Comparison of ENCODE assay signal across 19 cellular contexts in genomic region chr7:103905997-103906396, GRCh38.
"Had no signal": no experiment of that assay in that cellular context is flagged by ENCODE, and none has a peak within 500 bp of the region (broad histone marks: within the 10 kb centered on the region; RNA-seq: fewer than 3 reads in every experiment).

No MANE protein-coding gene starts in this region.

- DNase-seq: effector CD4-positive, alpha-beta T cell; endodermal cell; erythroblast; foreskin melanocyte; head of caudate nucleus; left colon; natural killer cell; nucleus accumbens; pancreas; right cardiac atrium; stimulated activated CD4-positive, alpha-beta T cell treated with anti-CD3 and anti-CD28 coated beads, Interleukin-2, amount 100 ng/mL, for 48 hours; stimulated activated naive CD4-positive, alpha-beta T cell treated with Interleukin-2 at 50 U/mL for 16 hours; uterus had no signal

- H3K36me3 ChIP-seq: neural progenitor cell, pancreas, uterus had no signal

- H3K27ac ChIP-seq: coronary artery, hepatocyte, neural progenitor cell, pancreas, uterus had no signal

- H3K4me3 ChIP-seq: coronary artery, hepatocyte, neural progenitor cell, pancreas, smooth muscle cell, uterus had no signal

- H3K4me3 Mint-ChIP-seq: endodermal cell, natural killer cell, neural progenitor cell, type B pancreatic cell had no signal

- H3K4me1 ChIP-seq: neural progenitor cell, pancreas, uterus had no signal

- H2AFZ ChIP-seq: hepatocyte, neural progenitor cell had no signal

- ATAC-seq: left colon, natural killer cell, pancreas, right cardiac atrium had no signal

- H3K79me2 ChIP-seq: hepatocyte had no signal

- H3K36me3 Mint-ChIP-seq: natural killer cell, neural progenitor cell, type B pancreatic cell had no signal

- H3K9me3 Mint-ChIP-seq: type B pancreatic cell had no signal

- H3K27me3 Mint-ChIP-seq: progenitor cell of endocrine pancreas had no signal

- H3K4me2 ChIP-seq: hepatocyte, neural progenitor cell, smooth muscle cell had no signal

- H3K27ac Mint-ChIP-seq: endodermal cell, natural killer cell, neural progenitor cell, progenitor cell of endocrine pancreas, type B pancreatic cell had no signal

- H3K4me1 Mint-ChIP-seq: endodermal cell, natural killer cell, neural progenitor cell had no signal

- H3K27me3 ChIP-seq: hepatocyte, neural progenitor cell, pancreas, uterus had no signal
